Comparison of ENCODE assay signal across 33 cellular contexts in the genomic region with DNA sequence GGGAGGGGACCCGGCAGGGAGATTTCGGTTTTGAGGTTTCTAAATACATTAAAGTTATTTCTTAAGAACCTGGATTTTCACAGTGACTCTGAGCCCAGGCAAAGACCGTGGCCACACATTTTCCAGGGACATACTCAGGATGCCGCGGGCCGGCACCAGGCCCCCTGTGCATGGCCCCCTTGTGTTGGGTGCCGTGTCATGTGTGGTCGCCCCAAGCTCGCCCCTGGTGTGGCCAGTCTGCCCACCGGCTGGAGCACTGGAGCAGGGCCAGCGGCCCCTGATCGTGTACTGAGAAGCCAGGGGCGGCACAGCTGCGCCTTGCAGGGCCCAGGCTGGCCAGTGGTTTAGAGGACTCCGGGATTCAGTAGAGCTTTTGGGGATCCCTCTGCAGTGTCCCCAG. TPM values are rescaled to one million over a fixed set of nuclear protein-coding genes. Genes with fewer than 3 reads are reported as not detected.
"Had no signal": no experiment of that assay in that cellular context is flagged by ENCODE, and none has a peak within 500 bp of the region (broad histone marks: within the 10 kb centered on the region; RNA-seq: fewer than 3 reads in every experiment).

No MANE protein-coding gene starts in this region.

- ATAC-seq: activated CD4-positive, alpha-beta T cell treated with anti-CD3 and anti-CD28 coated beads for 36 hours; activated CD8-positive, alpha-beta memory T cell treated with anti-CD3 and anti-CD28 coated beads, Interleukin-2, amount 10 ng/mL, durations not matched to agents 7 days and 5 days; activated CD8-positive, alpha-beta T cell treated with anti-CD3 and anti-CD28 coated beads, Interleukin-2, amount 10 ng/mL, durations not matched to agents 7 days and 5 days; activated naive CD8-positive, alpha-beta T cell treated with anti-CD3 and anti-CD28 coated beads, Interleukin-2, amount 50 U/mL, for 24 hours; foreskin keratinocyte; gastrocnemius medialis; heart left ventricle had no signal

- H3K27me3 ChIP-seq: breast epithelium, cardiac muscle cell, dorsolateral prefrontal cortex, foreskin keratinocyte, heart left ventricle had no signal

- H3K4me3 ChIP-seq: adrenal gland, ascending aorta, breast epithelium, cardiac muscle cell, coronary artery, dorsolateral prefrontal cortex, esophagus muscularis mucosa, gastrocnemius medialis, heart left ventricle had no signal

- H3K9me3 ChIP-seq: adrenal gland, breast epithelium, esophagus muscularis mucosa, gastrocnemius medialis, heart left ventricle had no signal

- H3K4me1 ChIP-seq: adrenal gland, ascending aorta, breast epithelium, esophagus muscularis mucosa, gastrocnemius medialis had no signal

- DNase-seq: activated CD4-positive, alpha-beta memory T cell treated with anti-CD3 and anti-CD28 coated beads for 36 hours; activated CD4-positive, alpha-beta T cell treated with anti-CD3 and anti-CD28 coated beads for 36 hours; activated CD4-positive, alpha-beta T cell treated with anti-CD3 and anti-CD28 coated beads, Interleukin-2, amount 10 ng/mL, durations not matched to agents 24 days and 14 days; activated CD4-positive, CD25-positive, alpha-beta regulatory T cell; activated CD4-positive, CD25-positive, alpha-beta regulatory T cell treated with anti-CD3 and anti-CD28 coated beads, Interleukin-2, amount 50 U/mL, for 72 hours; activated CD8-positive, alpha-beta memory T cell treated with anti-CD3 and anti-CD28 coated beads, Interleukin-2, amount 10 ng/mL, durations not matched to agents 7 days and 5 days; activated CD8-positive, alpha-beta memory T cell treated with anti-CD3 and anti-CD28 coated beads, Interleukin-2, amount 50 U/mL, for 4 hours; activated CD8-positive, alpha-beta T cell treated with anti-CD3 and anti-CD28 coated beads, Interleukin-2, amount 10 ng/mL, durations not matched to agents 7 days and 5 days; activated effector memory CD4-positive, alpha-beta T cell treated with anti-CD3 and anti-CD28 coated beads, Interleukin-2, amount 50 U/mL, for 16 hours; activated naive CD4-positive, alpha-beta T cell treated with anti-CD3 and anti-CD28 coated beads for 36 hours; activated naive CD8-positive, alpha-beta T cell treated with anti-CD3 and anti-CD28 coated beads for 36 hours; activated naive CD8-positive, alpha-beta T cell treated with anti-CD3 and anti-CD28 coated beads, Interleukin-2, amount 50 U/mL, for 24 hours; activated T-cell treated with anti-CD3 and anti-CD28 coated beads, Interleukin-2, amount 50 U/mL, for 1 hour; activated T-cell treated with anti-CD3 and anti-CD28 coated beads, Interleukin-2, amount 50 U/mL, for 48 hours; adrenal gland; central memory CD4-positive, alpha-beta T cell; cerebellar nuclear complex; dorsolateral prefrontal cortex; effector memory CD4-positive, alpha-beta T cell; endodermal cell; erythroblast; foreskin keratinocyte; gastrocnemius medialis; glutamatergic neuron; heart left ventricle; T-helper 2 cell had no signal

- H3K36me3 ChIP-seq: adrenal gland, ascending aorta, breast epithelium, cardiac muscle cell, esophagus muscularis mucosa, gastrocnemius medialis, heart left ventricle had no signal

- H3K27ac ChIP-seq: adrenal gland, ascending aorta, cardiac muscle cell, coronary artery, dorsolateral prefrontal cortex, esophagus muscularis mucosa, foreskin keratinocyte, gastrocnemius medialis, heart left ventricle had no signal

RNA-seq across cellular contexts. Expression of gene ARHGEF16, which starts 26.6 kb away (rescaled TPM):
- total RNA-seq: activated CD4-positive, alpha-beta T cell treated with anti-CD3 and anti-CD28 coated beads for 36 hours; activated CD4-positive, alpha-beta T cell treated with anti-CD3 and anti-CD28 coated beads, Interleukin-2, amount 10 ng/mL, durations not matched to agents 24 days and 14 days; activated CD8-positive, alpha-beta memory T cell treated with anti-CD3 and anti-CD28 coated beads, Interleukin-2, amount 10 ng/mL, durations not matched to agents 7 days and 5 days; activated CD8-positive, alpha-beta T cell treated with anti-CD3 and anti-CD28 coated beads, Interleukin-2, amount 10 ng/mL, durations not matched to agents 7 days and 5 days; activated T-helper 1 cell treated with anti-CD3 and anti-CD28 coated beads, Interleukin-12 subunit alpha, Interleukin-12 subunit beta, Interleukin-2, Interleukin-4 antibody, amounts not matched to agents 30 ng/mL and 10 ng/mL and 1 ng/mL, durations not matched to agents 14 hours and 24 hours and 36 hours; activated T-helper 2 cell treated with anti-CD3 and anti-CD28 coated beads, Interferon-gamma antibody, Interleukin-2, Interleukin-4, amounts not matched to agents 10 μg/mL and 5 μg/mL and 100 μg/mL, durations not matched to agents 14 hours and 24 hours and 36 hours; ascending aorta had no signal
